In the genomic region with DNA sequence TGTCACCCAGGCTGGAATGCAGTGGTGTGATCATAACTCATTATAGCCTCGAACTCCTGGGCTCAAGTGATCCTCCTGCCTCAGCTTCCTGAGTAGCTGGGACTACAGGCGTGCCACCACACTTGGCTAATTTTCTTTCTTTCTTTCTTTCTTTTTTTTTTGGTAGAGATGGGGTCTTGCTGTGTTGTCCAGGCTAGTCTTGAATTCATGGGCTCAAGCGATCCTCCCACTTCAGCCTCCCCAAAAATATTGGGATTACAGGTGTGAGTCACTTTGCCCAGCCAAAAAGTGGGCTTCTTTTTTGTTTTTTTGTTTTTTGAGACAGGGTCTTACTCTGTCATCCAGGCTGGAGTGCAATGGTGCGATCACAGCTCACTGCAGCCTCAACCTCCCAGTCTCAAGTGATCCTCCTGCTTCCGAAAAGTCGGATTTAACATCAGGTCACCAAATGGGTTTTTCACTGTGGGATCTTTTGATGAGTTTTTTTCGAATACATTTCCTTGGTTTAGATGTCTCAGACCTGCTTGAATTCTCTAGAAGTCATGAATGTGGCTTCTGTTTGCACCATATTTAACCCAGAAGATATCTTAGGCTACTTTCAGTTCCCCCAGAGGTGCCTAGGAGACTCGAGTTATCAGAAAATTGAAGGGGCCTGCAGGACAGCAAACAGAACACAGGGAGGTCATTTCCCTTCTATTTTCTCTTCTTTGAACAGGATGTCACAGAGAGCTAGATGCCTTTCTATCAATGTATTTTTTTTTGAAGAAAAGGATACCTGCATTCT, we compare ENCODE assay signal across 20 cellular contexts. TPM values are rescaled to one million over a fixed set of nuclear protein-coding genes. Genes with fewer than 3 reads are reported as not detected.
DNase-seq lines count a peak whose midpoint lies in the region; ATAC-seq, FAIRE-seq and TF ChIP-seq lines count a peak whose summit lies in the region.
"Had no signal": no experiment of that assay in that cellular context is flagged by ENCODE, and none has a peak within 500 bp of the region (broad histone marks: within the 10 kb centered on the region; RNA-seq: fewer than 3 reads in every experiment).

No MANE protein-coding gene starts in this region.

- H3K36me3 ChIP-seq in astrocyte (ENCODE audit: insufficient read depth, low read length): no peaks in the 10 kb centered on the region
- H3K36me3 ChIP-seq in upper lobe of left lung: no peaks in the 10 kb centered on the region
- H3K36me3 ChIP-seq: suprapubic skin had no signal

- no peak overlapping the region for H3K9ac ChIP-seq in astrocyte (ENCODE audit: low read length)

- H3K4me3 Mint-ChIP-seq in astrocyte (ENCODE audit: unreplicated experiment): no peak overlapping the region
- H3K4me3 Mint-ChIP-seq: CD8-positive, alpha-beta memory T cell; nephron progenitor cell had no signal

- peaks cover 35% of the 10 kb centered on the region for H3K4me1 Mint-ChIP-seq in astrocyte (ENCODE audit: low read depth, unreplicated experiment)
- H3K4me1 Mint-ChIP-seq: CD8-positive, alpha-beta memory T cell had no signal

- no peak overlapping the region for H3K4me2 ChIP-seq in astrocyte (ENCODE audit: low read length)

- TF ChIP-seq EP300 in upper lobe of left lung (IDR thresholded peaks at IDR 0.05): no peak

- TF ChIP-seq CTCF in GM10248 (IDR thresholded peaks at IDR 0.05; ENCODE audit: control extremely low read depth, extremely low read depth, low read depth, missing control alignments) (no peak), astrocyte (IDR thresholded peaks at IDR 0.05; ENCODE audit: insufficient read depth, low read depth, low read length) (no peak), upper lobe of left lung (IDR thresholded peaks at IDR 0.05) (no peak)

- FAIRE-seq in astrocyte (lab: Jason Lieb, UNC): no peak
- FAIRE-seq: HepG2, islet of Langerhans, TTC549 had no signal

- no peaks in the 10 kb centered on the region for H3K9me3 ChIP-seq in astrocyte (ENCODE audit: insufficient read depth, low read depth, low read length)
- H3K9me3 ChIP-seq in upper lobe of left lung: no peaks in the 10 kb centered on the region
- H3K9me3 ChIP-seq: suprapubic skin had no signal

- peaks cover 10% of the 10 kb centered on the region for H3K36me3 Mint-ChIP-seq in astrocyte (ENCODE audit: low read depth, unreplicated experiment)
- H3K36me3 Mint-ChIP-seq: CD8-positive, alpha-beta memory T cell had no signal

- H4K20me1 ChIP-seq in astrocyte (ENCODE audit: insufficient read depth, low read length): peaks cover 62% of the 10 kb centered on the region

- ATAC-seq in GM21381 (IDR thresholded peaks at IDR 0.05; ENCODE audit: unreplicated experiment): peak; percentile 57
- peak; percentile 72 for ATAC-seq in HG03565 (IDR thresholded peaks at IDR 0.05; ENCODE audit: unreplicated experiment)
- no peak for ATAC-seq in left colon
- ATAC-seq in upper lobe of left lung (ENCODE audit: low FRiP score in 2 of 2): no peak
- ATAC-seq: HepG2 had no signal

- intact Hi-C loops in left colon (cut with DNase I, micrococcal nuclease): no loop called here

- H3K27me3 ChIP-seq in astrocyte (ENCODE audit: insufficient read depth, low read length) (no peaks in the 10 kb centered on the region), upper lobe of left lung (no peaks in the 10 kb centered on the region)
- H3K27me3 ChIP-seq: suprapubic skin had no signal

- DNase-seq in GM10248 (ENCODE audit: extremely low spot score) (peak; percentile 41), astrocyte (ENCODE audit: low read depth) (no peak), SHP77 treated with DMSO at 0.1 percent for 48 hours (lab: John Stamatoyannopoulos, UW) (no peak), NCI-H2107 treated with DMSO at 0.1 percent for 48 hours (lab: John Stamatoyannopoulos, UW; ENCODE audit: unreplicated experiment) (no peak), left colon (no peak), upper lobe of left lung (no peak)
- DNase-seq: CD8-positive, alpha-beta memory T cell; cortex of kidney; EL; mesenchymal stem cell; NCI-H1092; nephron progenitor cell had no signal

- H3K27ac Mint-ChIP-seq in astrocyte (ENCODE audit: unreplicated experiment): peak overlapping the region; percentile 27
- H3K27ac Mint-ChIP-seq: activated T-helper 2 cell treated with anti-CD3 and anti-CD28 coated beads, Interferon-gamma antibody, Interleukin-2, Interleukin-4, amounts not matched to agents 10 μg/mL and 5 μg/mL and 100 μg/mL, durations not matched to agents 14 hours and 24 hours and 36 hours; CD8-positive, alpha-beta memory T cell had no signal

- H3K4me1 ChIP-seq in astrocyte (ENCODE audit: insufficient read depth, low read length) (peaks cover 11% of the 10 kb centered on the region), upper lobe of left lung (peaks cover 5 to 24% (median 11%) of the 10 kb centered on the region in 4 donors)

- CTCF ChIA-PET in GM10248 (lab: Yijun Ruan, JAX): interaction anchor here (2.1 kb wide), 1 partner anchor 11 kb away, joined by 4 read pairs; no protein-coding TSS in a partner anchor

- POLR2A ChIA-PET in GM10248 (lab: Yijun Ruan, JAX): no interaction called here

- peaks cover 88% of the 10 kb centered on the region for H3K79me2 ChIP-seq in astrocyte (ENCODE audit: insufficient read depth, low read length)

- peaks cover 3% of the 10 kb centered on the region for H3K9me3 Mint-ChIP-seq in astrocyte (ENCODE audit: unreplicated experiment)
- H3K9me3 Mint-ChIP-seq: activated T-helper 2 cell treated with anti-CD3 and anti-CD28 coated beads, Interferon-gamma antibody, Interleukin-2, Interleukin-4, amounts not matched to agents 10 μg/mL and 5 μg/mL and 100 μg/mL, durations not matched to agents 14 hours and 24 hours and 36 hours; CD8-positive, alpha-beta memory T cell; nephron progenitor cell had no signal

- no peak overlapping the region for H3K4me3 ChIP-seq in astrocyte (ENCODE audit: insufficient read depth, low read depth, low read length)
- no peak overlapping the region for H3K4me3 ChIP-seq in upper lobe of left lung
- H3K4me3 ChIP-seq: SK-N-MC, suprapubic skin had no signal

- no peak overlapping the region for H3K27ac ChIP-seq in astrocyte (ENCODE audit: low read depth, low read length)
- H3K27ac ChIP-seq in upper lobe of left lung: no peak overlapping the region
- H3K27ac ChIP-seq: SK-N-MC, suprapubic skin had no signal

- no peak for TF ChIP-seq POLR2A in upper lobe of left lung (IDR thresholded peaks at IDR 0.05)

- H3K27me3 Mint-ChIP-seq in astrocyte (ENCODE audit: low read depth, unreplicated experiment): no peaks in the 10 kb centered on the region

- WGBS in upper lobe of left lung, 2 donors: 80 to 89% methylated on average over 8 of the region's 8 CpGs

- no peak overlapping the region for H2AFZ ChIP-seq in astrocyte (ENCODE audit: low read depth, low read length)

RNA-seq across cellular contexts. Expression of gene RAB31, which starts 8.9 kb away (rescaled TPM):
- total RNA-seq in astrocyte (88.7 and 100 TPM in 2 replicates), left colon (10 to 100 TPM in 1 of 2 donors, 1 to 10 TPM in 1; 6.0 to 16.6 TPM), upper lobe of left lung (100 to 1,000 TPM in 3 of 6 donors, 10 to 100 TPM in 3; 40.3 to 128 (median 95.8) TPM)

Comparison
In these comparisons a context has a peak if more than half of its experiments do, and no peak if none do; other contexts are left out.
1. ATAC-seq: peak in GM21381 (single experiment) and HG03565 (single experiment); none in left colon (single experiment) and upper lobe of left lung (0 of 2).